1 cellular context compared by ENCODE assay signal in the genomic region with DNA sequence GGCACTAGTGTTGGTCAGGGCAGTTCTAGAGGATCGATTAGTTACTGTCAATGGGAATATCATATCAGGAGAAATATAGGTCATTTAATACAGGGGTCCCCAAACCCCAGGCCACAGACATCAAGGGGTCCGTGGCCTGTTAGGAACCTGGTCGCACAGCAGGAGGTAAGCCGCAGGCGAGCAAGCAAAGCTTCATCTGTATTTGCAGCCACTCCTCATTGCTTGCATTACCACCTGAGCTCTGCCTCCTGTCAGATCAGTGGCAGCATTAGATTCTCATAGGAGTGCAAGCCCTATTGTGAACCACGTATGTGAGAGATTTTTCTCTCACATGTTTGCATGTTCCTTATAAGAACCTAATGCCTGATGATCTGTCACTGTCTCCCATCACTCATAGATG.
"Had no signal": no experiment of that assay in that cellular context is flagged by ENCODE, and none has a peak within 500 bp of the region (broad histone marks: within the 10 kb centered on the region; RNA-seq: fewer than 3 reads in every experiment).

No MANE protein-coding gene starts in this region.

- H3K9me3 ChIP-seq: MG63 had no signal

- H3K4me3 ChIP-seq: MG63 had no signal

- H3K36me3 ChIP-seq: MG63 had no signal
